In the genomic region with DNA sequence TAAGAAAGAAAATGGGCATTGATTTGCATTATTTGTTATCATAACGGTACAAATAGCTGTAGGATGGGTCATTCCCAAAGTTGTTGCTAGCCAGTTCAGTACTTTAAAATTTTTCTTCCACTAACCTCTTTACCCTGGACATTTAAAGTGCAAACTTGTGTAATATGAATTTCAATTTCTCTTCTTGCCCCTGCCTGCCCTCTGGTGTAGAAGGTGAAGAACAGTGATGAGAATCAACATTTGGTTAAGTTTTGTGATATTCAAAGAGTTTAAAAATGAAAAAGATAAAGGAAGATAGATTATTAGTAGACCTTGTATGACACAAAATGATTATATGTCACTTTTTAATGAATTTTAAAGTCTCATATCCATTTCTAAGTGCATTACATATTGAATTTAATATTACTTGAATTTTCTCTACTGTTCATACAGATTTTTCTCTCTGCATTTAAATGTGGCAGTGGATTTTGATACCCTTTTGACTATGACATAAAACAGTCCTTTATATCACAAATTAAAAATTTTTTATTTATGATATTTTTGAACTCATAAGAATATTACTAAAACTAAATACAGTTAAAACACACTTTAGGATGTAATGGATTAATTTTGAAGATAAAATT, we compare ENCODE assay signal across 8 cellular contexts.
DNase-seq lines count a peak whose midpoint lies in the region; ATAC-seq, FAIRE-seq and TF ChIP-seq lines count a peak whose summit lies in the region.

No MANE protein-coding gene starts in this region.

- no peak overlapping the region for H3K9ac ChIP-seq in GM23248

- CTCF ChIA-PET in AG04450 (lab: Charles Lee): interaction anchor here (0.6 to 6.5 kb wide), 13 partner anchors 9 to 701 kb away, joined by 3 to 83 read pairs (median 3); no protein-coding TSS in a partner anchor
- CTCF ChIA-PET in activated CD4-positive, alpha-beta memory T cell treated with anti-CD3 and anti-CD28 coated beads for 36 hours (lab: Charles Lee): interaction anchor here (1.2 kb wide), 1 partner anchor 475 kb away, joined by 3 read pairs; no protein-coding TSS in a partner anchor

- no peak overlapping the region for H3K4me3 Mint-ChIP-seq in activated CD4-positive, alpha-beta memory T cell treated with anti-CD3 and anti-CD28 coated beads for 36 hours

- TF ChIP-seq CTCF in AG04450 (IDR thresholded peaks at IDR 0.05; ENCODE audit: low read depth, low read length): peak; percentile 73
- peak in 5 of 11 experiments; percentile 18 to 46 (median 33) for TF ChIP-seq CTCF in spleen (IDR thresholded peaks at IDR 0.05 in 8 of 11, conservative IDR thresholded peaks at IDR 0.05 in 3 of 11)

- H3K27me3 Mint-ChIP-seq in activated CD4-positive, alpha-beta memory T cell treated with anti-CD3 and anti-CD28 coated beads for 36 hours: peaks cover 2% of the 10 kb centered on the region

- intact Hi-C loops in activated CD4-positive, alpha-beta memory T cell treated with anti-CD3 and anti-CD28 coated beads for 36 hours (cut with micrococcal nuclease): loop anchor here (1.0 kb wide), 1 partner anchor 474 kb away; no protein-coding TSS in a partner anchor
- intact Hi-C loops in spleen (cut with DNase I; ENCODE audit: low total_unique reads): loop anchor here (10.0 kb wide), 1 partner anchor 471 kb away; no protein-coding TSS in a partner anchor

- in situ Hi-C loops in GM23248 (cut with MboI): no loop called here

- H3K9me2 ChIP-seq in GM23248 (ENCODE audit: insufficient read depth): no peaks in the 10 kb centered on the region

- no peak overlapping the region for H3K4me2 ChIP-seq in GM23248 (ENCODE audit: unreplicated experiment)

- H4K20me1 ChIP-seq in GM23248 (ENCODE audit: insufficient read depth): no peaks in the 10 kb centered on the region

- H3K27ac Mint-ChIP-seq in activated CD4-positive, alpha-beta memory T cell treated with anti-CD3 and anti-CD28 coated beads for 36 hours: no peak overlapping the region

- H2AFZ ChIP-seq in GM23248: no peak overlapping the region

- no peaks in the 10 kb centered on the region for H3K9me3 Mint-ChIP-seq in activated CD4-positive, alpha-beta memory T cell treated with anti-CD3 and anti-CD28 coated beads for 36 hours

- 40 to 46% methylated on average over 1 of the region's 1 CpG for WGBS in GM23248 (ENCODE audit: low coverage in 1 of 2, low lambda C conversion rate in 2 of 2, missing lambda C conversion rate in 2 of 2), 2 experiments
- WGBS in spleen, 5 donors: 44 to 77% (median 57%) methylated on average over 1 of the region's 1 CpG

- no peak overlapping the region for H3K4me3 ChIP-seq in AG04450 (ENCODE audit: low read depth, low read length)
- H3K4me3 ChIP-seq in GM23248: no peak overlapping the region
- H3K4me3 ChIP-seq in spleen: no peak overlapping the region

- H3K79me2 ChIP-seq in GM23248 (ENCODE audit: insufficient read depth): no peaks in the 10 kb centered on the region

- TF ChIP-seq POLR2A in spleen (IDR thresholded peaks at IDR 0.05): no peak

- H3K27me3 ChIP-seq in AG04450 (ENCODE audit: control insufficient read depth, insufficient read depth, low read length): no peaks in the 10 kb centered on the region
- H3K27me3 ChIP-seq in GM23248 (replicated peaks; ENCODE audit: insufficient read depth): no peaks in the 10 kb centered on the region
- no peaks in the 10 kb centered on the region for H3K27me3 ChIP-seq in spleen (replicated peaks in 1 of 7)

- no peaks in the 10 kb centered on the region for H3F3A ChIP-seq in GM23248 (ENCODE audit: insufficient read depth)

- H3K36me3 ChIP-seq in GM23248 (ENCODE audit: low read depth) (no peaks in the 10 kb centered on the region), spleen (no peaks in the 10 kb centered on the region)

- no peak overlapping the region for H3K27ac ChIP-seq in AG04450 (ENCODE audit: low read depth, low read length)
- no peak overlapping the region for H3K27ac ChIP-seq in GM23248
- no peak overlapping the region for H3K27ac ChIP-seq in spleen

- DNase-seq in AG04450 (ENCODE audit: low read depth, low spot score) (no peak), GM23248 (peak; percentile 75), spleen (no peak)
- no peak for DNase-seq in activated effector memory CD4-positive, alpha-beta T cell treated with Interleukin-2 at 50 U/mL for 16 hours
- no peak for DNase-seq in activated CD4-positive, alpha-beta memory T cell treated with anti-CD3 and anti-CD28 coated beads for 36 hours

- no peaks in the 10 kb centered on the region for H3K36me3 Mint-ChIP-seq in activated CD4-positive, alpha-beta memory T cell treated with anti-CD3 and anti-CD28 coated beads for 36 hours

- H3K4me1 ChIP-seq in GM23248 (ENCODE audit: insufficient read depth) (peaks cover 3% of the 10 kb centered on the region; the same call in 1 of the 2 replicates), spleen (no peaks in the 10 kb centered on the region)

- ATAC-seq in HG02840 (IDR thresholded peaks at IDR 0.05; ENCODE audit: low FRiP score, unreplicated experiment): no peak

- H3K9me3 ChIP-seq in AG04450 (ENCODE audit: control insufficient read depth, insufficient read depth, low read length) (no peaks in the 10 kb centered on the region), GM23248 (ENCODE audit: low read depth) (no peaks in the 10 kb centered on the region), spleen (no peaks in the 10 kb centered on the region)

- H3K4me1 Mint-ChIP-seq in activated CD4-positive, alpha-beta memory T cell treated with anti-CD3 and anti-CD28 coated beads for 36 hours (ENCODE audit: low read depth): no peaks in the 10 kb centered on the region

- POLR2A ChIA-PET in AG04450 (lab: Yijun Ruan, JAX): no interaction called here
- POLR2A ChIA-PET in activated CD4-positive, alpha-beta memory T cell treated with anti-CD3 and anti-CD28 coated beads for 36 hours (lab: Charles Lee): no interaction called here

- FAIRE-seq in TTC549 (lab: Jason Lieb, UNC): peak; percentile 3
- peak; percentile 76 for FAIRE-seq in islet of Langerhans (lab: Jason Lieb, UNC)
